8 cellular contexts compared by ENCODE assay signal in genomic region chr19:4140237-4140711, GRCh38. TPM values are rescaled to one million over a fixed set of nuclear protein-coding genes. Genes with fewer than 3 reads are reported as not detected.
DNase-seq lines count a peak whose midpoint lies in the region; TF ChIP-seq lines count a peak whose summit lies in the region.

No MANE protein-coding gene starts in this region.

- H3K36me3 ChIP-seq in Peyer's patch: no peaks in the 10 kb centered on the region
- no peaks in the 10 kb centered on the region for H3K36me3 ChIP-seq in mammary epithelial cell (ENCODE audit: insufficient read depth, low read length)
- no peaks in the 10 kb centered on the region for H3K36me3 ChIP-seq in thyroid gland

- H3K4me1 ChIP-seq in Peyer's patch (peaks cover 0 to 25% (median 2%) of the 10 kb centered on the region in 4 donors), mammary epithelial cell (ENCODE audit: insufficient read depth, low read length) (no peaks in the 10 kb centered on the region), thyroid gland (no peaks in the 10 kb centered on the region)

- no peak overlapping the region for H3K9ac ChIP-seq in mammary epithelial cell (ENCODE audit: insufficient read depth, low read length)

- no peak overlapping the region for H3K4me2 ChIP-seq in mammary epithelial cell (ENCODE audit: insufficient read depth, low read depth, low read length)

- TF ChIP-seq CTCF in LNCaP clone FGC (IDR thresholded peaks at IDR 0.05; ENCODE audit: control insufficient read depth, extremely low read depth, insufficient read depth) (peak; percentile 64), Peyer's patch (IDR thresholded peaks at IDR 0.05) (peak; percentile 46 to 79 (median 64)), mammary epithelial cell (conservative IDR thresholded peaks at IDR 0.05 in 1 of 2, IDR thresholded peaks at IDR 0.05 in 1 of 2; ENCODE audit: extremely low read depth in 1 of 2, insufficient read depth in 1 of 2, low read depth in 1 of 2, low read length in 2 of 2) (peak; percentile 72 to 80), thyroid gland (IDR thresholded peaks at IDR 0.05) (peak; percentile 10 to 61 (median 28))

- intact Hi-C loops in mammary epithelial cell (cut with micrococcal nuclease): loop anchor here (1.0 to 2.0 kb wide), 2 partner anchors 46 to 65 kb away; no protein-coding TSS in a partner anchor
- intact Hi-C loops in thyroid gland (cut with DNase I): no loop called here

- TF ChIP-seq POLR2A in Peyer's patch (IDR thresholded peaks at IDR 0.05): no peak
- no peak for TF ChIP-seq POLR2A in thyroid gland (IDR thresholded peaks at IDR 0.05)

- no peaks in the 10 kb centered on the region for H4K20me1 ChIP-seq in mammary epithelial cell (ENCODE audit: insufficient read depth, low read length)

- H3K27ac ChIP-seq in Peyer's patch (peak overlapping the region in 1 of 4 donors; percentile 62), mammary epithelial cell (ENCODE audit: insufficient read depth, low read depth, low read length) (no peak overlapping the region), thyroid gland (no peak overlapping the region)

- H2AFZ ChIP-seq in mammary epithelial cell (ENCODE audit: low read depth, low read length): no peak overlapping the region

- WGBS in mammary epithelial cell (ENCODE audit: low coverage, missing lambda C conversion rate): 35% methylated on average over 9 of the region's 12 CpGs
- WGBS in thyroid gland, 2 donors: 26 to 29% methylated on average over 12 of the region's 12 CpGs

- DNase-seq in activated CD8-positive, alpha-beta memory T cell treated with anti-CD3 and anti-CD28 coated beads for 24 hours: peak; percentile 66
- DNase-seq in activated CD8-positive, alpha-beta memory T cell treated with anti-CD3 and anti-CD28 coated beads, Interleukin-2, amount 50 U/mL, for 4 hours: no peak
- DNase-seq in LNCaP clone FGC (ENCODE audit: low read depth) (peak; percentile 21), Peyer's patch (peak in 2 of 3 donors; percentile 67), mammary epithelial cell (peak; percentile 38), kidney tubule cell (ENCODE audit: low spot score) (peak; percentile 66), thyroid gland (peak; percentile 9 to 19), NK-92 (lab: John Stamatoyannopoulos, UW; ENCODE audit: unreplicated experiment) (no peak)

- no peaks in the 10 kb centered on the region for H3K79me2 ChIP-seq in mammary epithelial cell (ENCODE audit: insufficient read depth, low read length)

- H3K9me3 ChIP-seq in Peyer's patch (no peaks in the 10 kb centered on the region), mammary epithelial cell (replicated peaks; ENCODE audit: insufficient read depth, low read length) (no peaks in the 10 kb centered on the region), thyroid gland (no peaks in the 10 kb centered on the region)

- BruUV-seq in mammary epithelial cell (replicated peaks; lab: Mats Ljungman, UMichigan): no TSS peak

- CTCF ChIA-PET in mammary epithelial cell (lab: Charles Lee; ENCODE audit: low non-redundant PET): interaction anchor here (0.6 to 1.3 kb wide), 8 partner anchors 10 to 378 kb away, joined by 3 to 14 read pairs (median 4); partner anchors contain the start of genes HDGFL2 and MRPL54

- in situ Hi-C loops in mammary epithelial cell (cut with MboI; ENCODE audit: low sequenced_read_pairs in 2 of 2): no loop called here

- H3K4me3 ChIP-seq in LNCaP clone FGC (ENCODE audit: low read depth, low read length): no peak overlapping the region
- peak overlapping the region in 1 of 4 donors; percentile 9 for H3K4me3 ChIP-seq in Peyer's patch
- H3K4me3 ChIP-seq in mammary epithelial cell (replicated peaks in 1 of 3; ENCODE audit: insufficient read depth in 1 of 3, low read depth in 2 of 3, low read length in 3 of 3): no peak overlapping the region
- H3K4me3 ChIP-seq in thyroid gland (replicated peaks in 1 of 3): no peak overlapping the region

- H3K27me3 ChIP-seq in Peyer's patch (no peaks in the 10 kb centered on the region), mammary epithelial cell (ENCODE audit: insufficient read depth, low read length) (no peaks in the 10 kb centered on the region), thyroid gland (no peaks in the 10 kb centered on the region)

- dilution Hi-C loops in mammary epithelial cell (cut with HindIII; ENCODE audit: low sequenced_read_pairs): no loop called here

RNA-seq across cellular contexts. Expression of gene CREB3L3, which starts 13.2 kb away (rescaled TPM):
- total RNA-seq in Peyer's patch: 100 to 1,000 TPM in 3 of 4 donors, 10 to 100 TPM in 1; 45.4 to 528 (median 270) TPM
- not detected for total RNA-seq in mammary epithelial cell
- not detected for polyA plus RNA-seq in mammary epithelial cell
- not detected for polyA minus RNA-seq in mammary epithelial cell
- total RNA-seq in thyroid gland: not detected

RNA-seq across cellular contexts. Expression of gene MAP2K2, which starts 16.4 kb away (rescaled TPM):
- total RNA-seq in Peyer's patch: 100 to 1,000 TPM; 168 to 283 (median 220) TPM
- total RNA-seq in mammary epithelial cell: 100 to 1,000 TPM; 109 to 163 TPM
- 112 TPM for polyA plus RNA-seq in mammary epithelial cell
- polyA minus RNA-seq in mammary epithelial cell: 91.5 TPM
- 10 to 100 TPM; 59.4 to 95.3 (median 81.8) TPM for total RNA-seq in thyroid gland

RNA-seq across cellular contexts. Expression of gene SIRT6, which starts 42.1 kb away (rescaled TPM):
- total RNA-seq in Peyer's patch (100 to 1,000 TPM in 1 of 4 donors, 10 to 100 TPM in 3; 55.3 to 115 (median 84.9) TPM), mammary epithelial cell (10 to 100 TPM in 1 of 2 donors, 1 to 10 TPM in 1; 8.7 to 28.8 TPM), thyroid gland (10 to 100 TPM; 11.9 to 39.3 (median 20.0) TPM)
- polyA plus RNA-seq in mammary epithelial cell: 17.9 TPM
- 5.0 TPM for polyA minus RNA-seq in mammary epithelial cell

RNA-seq across cellular contexts. Expression of gene ANKRD24, which starts 42.2 kb away (rescaled TPM):
- 1 to 10 TPM in 3 of 4 donors, under 1 TPM in 1; 0.83 to 3.9 (median 1.6) TPM for total RNA-seq in Peyer's patch
- total RNA-seq in mammary epithelial cell: under 1 TPM; 0.67 to 0.73 TPM
- 0.12 TPM for polyA plus RNA-seq in mammary epithelial cell
- not detected for polyA minus RNA-seq in mammary epithelial cell
- total RNA-seq in thyroid gland: 1 to 10 TPM in 1 of 4 donors, under 1 TPM in 3; 0.54 to 1.2 (median 0.77) TPM

Comparison
In these comparisons a context has a peak if more than half of its experiments do, and no peak if none do; other contexts are left out.
1. DNase-seq: peak in activated CD8-positive, alpha-beta memory T cell treated with anti-CD3 and anti-CD28 coated beads for 24 hours (single experiment), LNCaP clone FGC (single experiment), Peyer's patch (2 of 3), mammary epithelial cell (single experiment), kidney tubule cell (single experiment) and thyroid gland (2 of 2); none in activated CD8-positive, alpha-beta memory T cell treated with anti-CD3 and anti-CD28 coated beads, Interleukin-2, amount 50 U/mL, for 4 hours (single experiment) and NK-92 (single experiment).
2. RNA of gene CREB3L3, which starts 13.2 kb away (total RNA-seq): 45.4 to 528 TPM in Peyer's patch; not detected in mammary epithelial cell and not detected in thyroid gland; every median in the first group is over 10 times any median in the second.
3. Peak in every context shown above with its lines, with median percentiles within 50 percentile points of each other: CTCF ChIP-seq.